Comparison of ENCODE assay signal across 8 cellular contexts in the genomic region with DNA sequence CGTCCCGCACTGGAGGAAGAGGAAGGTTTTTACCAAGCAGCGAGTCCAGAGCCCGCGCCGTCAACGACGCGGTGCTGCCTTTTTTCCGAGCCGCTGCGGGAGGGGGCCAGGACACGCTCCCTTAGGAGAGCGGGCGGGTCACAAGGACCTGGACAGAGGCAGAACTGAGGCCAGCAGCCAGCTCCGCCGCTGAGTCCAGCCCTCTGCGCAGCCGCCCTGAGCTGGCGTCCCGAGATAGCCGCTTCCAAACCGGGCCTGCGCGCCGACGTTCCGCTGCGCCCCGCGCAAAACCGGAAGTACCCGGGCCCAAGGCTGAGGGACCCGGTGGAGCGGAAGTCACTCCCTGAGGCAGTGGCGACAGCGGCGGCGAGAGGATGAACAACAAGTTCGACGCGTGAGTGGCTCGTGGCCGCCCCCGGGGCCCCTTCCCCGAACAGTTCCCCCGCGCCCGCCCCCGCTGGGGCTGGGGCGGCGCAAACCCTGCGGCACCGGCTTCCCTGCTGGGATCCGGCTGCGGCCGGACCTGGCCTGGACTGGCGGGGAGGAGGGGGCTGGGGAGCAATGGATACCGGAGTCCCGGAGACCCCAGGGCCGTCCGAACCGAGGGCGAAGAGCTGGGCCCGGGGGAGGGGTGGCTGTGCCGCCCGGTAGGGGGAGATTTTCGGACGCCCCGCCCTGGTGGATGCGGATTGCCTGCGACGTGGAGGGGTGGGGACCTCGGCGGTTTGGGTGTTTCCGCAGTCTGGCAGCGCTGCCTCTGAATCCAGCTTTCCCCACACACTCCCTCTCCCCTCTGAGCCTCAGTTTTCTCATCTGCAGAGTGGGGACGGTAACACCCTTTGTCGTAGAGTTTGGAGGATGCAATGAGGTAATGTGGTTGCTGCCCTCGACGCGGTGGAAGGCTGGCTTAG. TPM values are rescaled to one million over a fixed set of nuclear protein-coding genes. Genes with fewer than 3 reads are reported as not detected.
DNase-seq lines count a peak whose midpoint lies in the region; ATAC-seq and TF ChIP-seq lines count a peak whose summit lies in the region.

A gene with protein sequence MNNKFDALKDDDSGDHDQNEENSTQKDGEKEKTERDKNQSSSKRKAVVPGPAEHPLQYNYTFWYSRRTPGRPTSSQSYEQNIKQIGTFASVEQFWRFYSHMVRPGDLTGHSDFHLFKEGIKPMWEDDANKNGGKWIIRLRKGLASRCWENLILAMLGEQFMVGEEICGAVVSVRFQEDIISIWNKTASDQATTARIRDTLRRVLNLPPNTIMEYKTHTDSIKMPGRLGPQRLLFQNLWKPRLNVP (plus strand): TSS at position 339 of the 911 bp plus-strand sequence. CDS start 36 bp downstream, at position 375.
A gene (minus strand): TSS at position 207 of the 911 bp plus-strand sequence. CDS start 675 bp downstream, outside the sequence.

- H3K4me1 ChIP-seq in OCI-LY3 (ENCODE audit: low read length): peaks cover 7% of the 10 kb centered on the region

- DNase-seq in DMS153 (lab: John Stamatoyannopoulos, UW): peak; percentile 80
- DNase-seq in HuH-7.5 (ENCODE audit: low spot score): peak; percentile 96
- peak; percentile 87 for DNase-seq in activated T-cell treated with anti-CD3 and anti-CD28 coated beads for 4 hours
- peak; percentile 40 for DNase-seq in epithelial cell of proximal tubule (ENCODE audit: low read depth)
- DNase-seq in mucosa of gallbladder (ENCODE audit: low spot score): peak; percentile 95
- DNase-seq in stimulated activated CD8-positive, alpha-beta memory T cell treated with anti-CD3 and anti-CD28 coated beads, Interleukin-4, amount 100 ng/mL, for 4 hours (ENCODE audit: low read depth in 2 of 2, low spot score in 1 of 2): peak; percentile 82 to 85

- H2AFZ ChIP-seq in OCI-LY3 (ENCODE audit: low read depth, low read length): peak within 1 kb of the TSS; percentile 86

- peaks cover 17% of the 10 kb centered on the region for H3K36me3 ChIP-seq in OCI-LY3 (replicated peaks; ENCODE audit: low read depth, low read length)

- peak within 1 kb of the TSS; percentile 91 for H3K4me2 ChIP-seq in OCI-LY3 (ENCODE audit: low read length)

- H3K9ac ChIP-seq in OCI-LY3 (ENCODE audit: low read length): peak within 1 kb of the TSS; percentile 92

- peaks cover 86% of the 10 kb centered on the region for H3K79me2 ChIP-seq in OCI-LY3 (ENCODE audit: low read length)

- H3K27me3 ChIP-seq in OCI-LY3 (ENCODE audit: low read depth, low read length): no peaks in the 10 kb centered on the region

- ATAC-seq in GM21528 (IDR thresholded peaks at IDR 0.05; ENCODE audit: low FRiP score, unreplicated experiment): peak; percentile 94

- peak within 1 kb of the TSS; percentile 82 for H3K27ac ChIP-seq in OCI-LY3 (ENCODE audit: low read length)

- H3K4me3 ChIP-seq in OCI-LY3 (ENCODE audit: low read length) (peak within 1 kb of the TSS; percentile 92), epithelial cell of proximal tubule (ENCODE audit: low read depth, low read length) (peak within 1 kb of the TSS; percentile 92)

- TF ChIP-seq CTCF in OCI-LY3 (IDR thresholded peaks at IDR 0.05; ENCODE audit: low read depth, low read length) (no peak), epithelial cell of proximal tubule (conservative IDR thresholded peaks at IDR 0.05; ENCODE audit: low read depth, low read length) (peak; percentile 27)

- 0 out of 2 replicates have a peak, but pooled peaks cover 7% of the 10 kb centered on the region for H4K20me1 ChIP-seq in OCI-LY3 (ENCODE audit: insufficient read depth, low read length)

- no peaks in the 10 kb centered on the region for H3K9me3 ChIP-seq in OCI-LY3 (ENCODE audit: insufficient read depth, low read length)

RNA-seq across cellular contexts. Expression of the first gene that starts in this region (rescaled TPM):
- total RNA-seq in epithelial cell of proximal tubule: 96.0 and 103 TPM in 2 replicates
- 65.5 TPM for total RNA-seq in mucosa of gallbladder

RNA-seq across cellular contexts. Expression of the second gene that starts in this region (rescaled TPM):
- total RNA-seq in epithelial cell of proximal tubule: 1.2 and 2.5 TPM in 2 replicates
- total RNA-seq in mucosa of gallbladder: 4.6 TPM

Comparison
In these comparisons a context has a peak if more than half of its experiments do, and no peak if none do; other contexts are left out.
1. Peak in every context shown above with its lines: DNase-seq, ATAC-seq, H3K4me3 ChIP-seq and H3K27ac ChIP-seq.
2. DNase-seq: peak in every context shown above with its lines; median percentile 96 in HuH-7.5; 95 in mucosa of gallbladder; 87 in activated T-cell treated with anti-CD3 and anti-CD28 coated beads for 4 hours; 84 in stimulated activated CD8-positive, alpha-beta memory T cell treated with anti-CD3 and anti-CD28 coated beads, Interleukin-4, amount 100 ng/mL, for 4 hours; 80 in DMS153; 40 in epithelial cell of proximal tubule.